Comparison of ENCODE assay signal across 26 cellular contexts in the genomic region with DNA sequence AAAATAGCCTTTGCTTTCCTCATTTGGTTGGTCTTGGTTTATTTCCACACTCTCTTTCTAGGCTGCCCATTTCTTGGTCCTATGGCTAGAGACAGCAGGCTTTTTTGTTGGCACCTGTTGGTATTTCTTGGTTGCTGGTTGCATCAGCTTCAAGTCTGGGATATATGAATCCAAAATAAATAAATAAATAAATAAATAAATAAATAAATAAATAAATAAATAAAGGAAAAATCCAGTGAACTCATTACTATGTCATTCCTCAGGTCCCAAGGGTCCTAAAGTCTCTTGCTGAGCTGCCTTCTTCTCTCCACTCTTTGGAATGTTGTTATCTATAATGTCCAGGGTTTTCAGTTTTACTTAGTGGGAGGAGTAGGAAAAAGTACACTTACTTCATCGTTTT.
"Had no signal": no experiment of that assay in that cellular context is flagged by ENCODE, and none has a peak within 500 bp of the region (broad histone marks: within the 10 kb centered on the region; RNA-seq: fewer than 3 reads in every experiment).

No MANE protein-coding gene starts in this region.

- H3K4me2 ChIP-seq: hepatocyte had no signal

- H3K9me3 Mint-ChIP-seq: dendritic cell treated with granulocyte-macrophage colony-stimulating factor and Interleukin-4, amounts not matched to agents 40 ng/mL and 50 ng/mL, for 4 days; effector memory CD8-positive, alpha-beta T cell; mesothelial cell of epicardium had no signal

- H3K36me3 Mint-ChIP-seq: mesothelial cell of epicardium had no signal

- H3K36me3 ChIP-seq: colonic mucosa, esophagus muscularis mucosa, gastrocnemius medialis, left ventricle myocardium inferior, lower lobe of right lung had no signal

- H3K4me3 ChIP-seq: colonic mucosa, esophagus muscularis mucosa, gastrocnemius medialis, hepatocyte, left ventricle myocardium inferior, lower lobe of right lung, mucosa of descending colon had no signal

- H3K27ac Mint-ChIP-seq: dendritic cell treated with granulocyte-macrophage colony-stimulating factor and Interleukin-4, amounts not matched to agents 40 ng/mL and 50 ng/mL, for 4 days; effector memory CD8-positive, alpha-beta T cell; endodermal cell; mesothelial cell of epicardium had no signal

- H3K27me3 ChIP-seq: colonic mucosa, esophagus muscularis mucosa, gastrocnemius medialis, hepatocyte had no signal

- ATAC-seq: effector memory CD8-positive, alpha-beta T cell; gastrocnemius medialis; left colon; left lobe of liver; lower lobe of right lung; mucosa of descending colon had no signal

- H3K27ac ChIP-seq: colonic mucosa, esophagus muscularis mucosa, gastrocnemius medialis, hepatocyte, left ventricle myocardium inferior, lower lobe of right lung had no signal

- H3K4me3 Mint-ChIP-seq: dendritic cell treated with granulocyte-macrophage colony-stimulating factor and Interleukin-4, amounts not matched to agents 40 ng/mL and 50 ng/mL, for 4 days; effector memory CD8-positive, alpha-beta T cell; endodermal cell; immature natural killer cell; mesothelial cell of epicardium had no signal

- DNase-seq: cerebellar nuclear complex; colonic mucosa; cortex of kidney; effector CD8-positive, alpha-beta T cell; effector memory CD8-positive, alpha-beta T cell; endodermal cell; foreskin fibroblast; foreskin melanocyte; gastrocnemius medialis; glutamatergic neuron; head of caudate nucleus; hypothalamus; immature natural killer cell; islet precursor cell; kidney; kidney glomerular epithelial cell; left colon; left ventricle myocardium inferior; lower lobe of right lung; mesenchymal stem cell; mucosa of descending colon had no signal

- H3K9me3 ChIP-seq: colonic mucosa, esophagus muscularis mucosa, gastrocnemius medialis, left ventricle myocardium inferior, lower lobe of right lung, mucosa of descending colon had no signal

- H3K4me1 ChIP-seq: colonic mucosa, lower lobe of right lung had no signal
